Comparison of ENCODE assay signal across 25 cellular contexts in the genomic region with DNA sequence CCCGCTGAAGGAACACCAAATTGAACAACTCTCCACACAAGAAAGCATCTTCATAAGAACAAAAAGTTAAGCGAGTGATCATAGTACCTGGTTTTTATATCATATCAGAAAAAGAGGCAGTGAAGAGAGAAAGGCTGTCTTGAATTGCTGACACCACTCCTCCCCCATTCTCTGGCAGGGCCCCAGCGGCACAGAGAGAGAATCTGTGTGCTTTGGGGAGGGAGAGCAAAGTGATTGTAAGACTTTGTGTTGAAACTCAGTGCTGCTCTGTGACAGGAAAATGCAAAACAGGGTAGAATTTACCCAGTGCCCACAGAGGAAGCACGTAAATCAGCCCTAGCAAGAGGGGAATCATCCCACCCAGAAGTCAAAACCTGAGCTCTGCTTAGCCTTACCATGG.
DNase-seq lines count a peak whose midpoint lies in the region; ATAC-seq and TF ChIP-seq lines count a peak whose summit lies in the region.
"Had no signal": no experiment of that assay in that cellular context is flagged by ENCODE, and none has a peak within 500 bp of the region (broad histone marks: within the 10 kb centered on the region; RNA-seq: fewer than 3 reads in every experiment).

No MANE protein-coding gene starts in this region.

- DNase-seq in heart left ventricle (peak in 3 of 5 donors; percentile 16 to 30 (median 25)), cardiac septum (ENCODE audit: low spot score) (no peak), left ventricle myocardium superior (peak; percentile 48), testis (peak; percentile 12), AG20443 (ENCODE audit: low spot score) (no peak), GM19238 (ENCODE audit: insufficient read length, low spot score) (no peak), NCI-H774 (lab: John Stamatoyannopoulos, UW) (no peak)
- DNase-seq: 8988T; ACHN; CD4-positive, alpha-beta T cell; DMS53; HCEC 1CT; IMR-90; MM.1S; NCI-H2081 treated with DMSO at 0.1 percent for 48 hours; NCI-H2171; NCI-H226; NCI-H510A treated with DMSO at 0.1 percent for 48 hours; NK-92 treated with Interleukin-12 subunit alpha and Interleukin-12 subunit beta, amount 100 ng/mL, for 24 hours; PC-3 had no signal

- TF ChIP-seq POLR2A in heart left ventricle (IDR thresholded peaks at IDR 0.05) (no peak), testis (IDR thresholded peaks at IDR 0.05) (no peak)

- H3K36me3 Mint-ChIP-seq in nephron (ENCODE audit: low read depth), result no peaks in the 10 kb centered on the region

- intact Hi-C loops in heart left ventricle (cut with DNase I), result no loop called here
- intact Hi-C loops in cardiac septum (cut with DNase I), result no loop called here
- intact Hi-C loops in left ventricle myocardium superior (cut with micrococcal nuclease), result no loop called here
- intact Hi-C loops in testis (cut with DNase I; ENCODE audit: low total_unique reads), result no loop called here

- H3K36me3 ChIP-seq in heart left ventricle (no peaks in the 10 kb centered on the region), testis (ENCODE audit: low read depth, missing control alignments) (no peaks in the 10 kb centered on the region)
- H3K36me3 ChIP-seq: BLaER1 treated with 17β-estradiol and CSF1 and Interleukin-3, amounts not matched to agents 10 nM and 100 nM; SJSA1 had no signal

- ATAC-seq in heart left ventricle (no peak), left ventricle myocardium superior (no peak)
- ATAC-seq: GM12878, PC-3 had no signal

- TF ChIP-seq CTCF in heart left ventricle (IDR thresholded peaks at IDR 0.05) (no peak), nephron (IDR thresholded peaks at IDR 0.05; ENCODE audit: unreplicated experiment in 3 of 3) (no peak), testis (IDR thresholded peaks at IDR 0.05) (no peak)

- 41 to 51% (median 44%) methylated on average over 4 of the region's 4 CpGs for WGBS in heart left ventricle, 4 donors
- WGBS in testis, 2 donors, result 76 to 86% methylated on average over 3 to 4 of the region's 4 CpGs

- H3K27me3 ChIP-seq in heart left ventricle, result no peaks in the 10 kb centered on the region
- no peaks in the 10 kb centered on the region for H3K27me3 ChIP-seq in testis
- H3K27me3 ChIP-seq: SJSA1 had no signal

- peaks cover 16% of the 10 kb centered on the region for H3K4me1 Mint-ChIP-seq in nephron

- H3K4me1 ChIP-seq in heart left ventricle (no peaks in the 10 kb centered on the region), testis (no peaks in the 10 kb centered on the region)
- H3K4me1 ChIP-seq: BLaER1 treated with 17β-estradiol and CSF1 and Interleukin-3, amounts not matched to agents 10 nM and 100 nM; SJSA1 had no signal

- H3K27ac ChIP-seq in heart left ventricle (no peak overlapping the region), testis (no peak overlapping the region)
- H3K27ac ChIP-seq: BLaER1 treated with 17β-estradiol and CSF1 and Interleukin-3, amounts not matched to agents 10 nM and 100 nM; KMS-11; SJSA1 had no signal

- H3K4me3 ChIP-seq in heart left ventricle (no peak overlapping the region), testis (no peak overlapping the region)
- H3K4me3 ChIP-seq: BLaER1 treated with 17β-estradiol and CSF1 and Interleukin-3, amounts not matched to agents 10 nM and 100 nM; GM12878; SJSA1 had no signal

- peak overlapping the region; percentile 64 to 79 (median 70) for H3K27ac Mint-ChIP-seq in nephron
- H3K27ac Mint-ChIP-seq: CD4-positive, alpha-beta T cell had no signal

- H3K9me3 ChIP-seq in heart left ventricle (no peaks in the 10 kb centered on the region), testis (no peaks in the 10 kb centered on the region)
- H3K9me3 ChIP-seq: SJSA1 had no signal

- H3K27me3 Mint-ChIP-seq in nephron (ENCODE audit: low read depth), result no peaks in the 10 kb centered on the region
- H3K27me3 Mint-ChIP-seq: CD4-positive, alpha-beta T cell had no signal

- no peak overlapping the region for H3K4me3 Mint-ChIP-seq in nephron
- H3K4me3 Mint-ChIP-seq: CD4-positive, alpha-beta T cell had no signal

- peaks cover 7% of the 10 kb centered on the region for H3K9me3 Mint-ChIP-seq in nephron
- H3K9me3 Mint-ChIP-seq: CD4-positive, alpha-beta T cell had no signal

Comparison
In these comparisons a context has a peak if more than half of its experiments do, and no peak if none do; other contexts are left out.
1. DNase-seq: peak in heart left ventricle (3 of 5), left ventricle myocardium superior (single experiment) and testis (single experiment); none in cardiac septum (single experiment), AG20443 (single experiment), GM19238 (single experiment) and NCI-H774 (single experiment).